32 cellular contexts compared by ENCODE assay signal in the genomic region with DNA sequence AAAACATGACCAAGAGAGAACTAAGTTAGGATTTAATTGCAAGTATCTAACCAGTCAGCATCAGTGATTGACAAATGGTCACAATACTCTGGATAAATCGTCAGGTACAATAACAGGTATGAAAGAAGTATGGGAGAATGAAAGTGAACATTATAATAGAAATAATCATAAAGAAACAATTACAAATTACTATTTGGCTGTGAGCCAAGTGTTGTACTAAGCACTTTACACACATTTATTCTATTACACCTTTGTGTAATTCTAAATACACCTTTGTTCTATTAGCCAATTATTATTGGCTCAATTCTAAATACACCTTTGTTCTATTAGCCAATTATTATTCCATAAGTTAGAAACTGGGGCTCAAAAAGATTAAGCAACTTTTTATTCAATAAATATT.
A peak's percentile ranks its signal among the peaks of the same experiment; 100 is the strongest.
DNase-seq lines count a peak whose midpoint lies in the region; ATAC-seq, FAIRE-seq and TF ChIP-seq lines count a peak whose summit lies in the region.
"Had no signal": no experiment of that assay in that cellular context is flagged by ENCODE, and none has a peak within 500 bp of the region (broad histone marks: within the 10 kb centered on the region; RNA-seq: fewer than 3 reads in every experiment).

No MANE protein-coding gene starts in this region.

- no peak for TF ChIP-seq EP300 in K562 (IDR thresholded peaks at IDR 0.05; ENCODE audit: low read length)

- POLR2A ChIA-PET in K562 (lab: Yijun Ruan, JAX): no interaction called here

- H3K4me1 ChIP-seq in K562 (replicated peaks in 1 of 2; ENCODE audit: control insufficient read depth in 2 of 2, insufficient read depth in 2 of 2, low read length in 2 of 2): no peaks in the 10 kb centered on the region
- H3K4me1 ChIP-seq: BE2C; BLaER1; BLaER1 treated with 17β-estradiol and CSF1 and Interleukin-3, amounts not matched to agents 10 nM and 100 nM; Caco-2 had no signal

- TF ChIP-seq CTCF in D721Med (IDR thresholded peaks at IDR 0.05; ENCODE audit: insufficient read depth, missing control alignments) (no peak), K562 (IDR thresholded peaks at IDR 0.05 in 2 of 3, conservative IDR thresholded peaks at IDR 0.05 in 1 of 3; ENCODE audit: insufficient read depth in 2 of 3, low read depth in 1 of 3, low read length in 3 of 3) (no peak)

- no TSS peak for BruUV-seq in K562 (replicated peaks; lab: Mats Ljungman, UMichigan)

- no peak for ATAC-seq in K562
- ATAC-seq: A549; CD8-positive, alpha-beta T cell had no signal

- no peaks in the 10 kb centered on the region for H3K79me2 ChIP-seq in K562 (ENCODE audit: control insufficient read depth, insufficient read depth, low read length)

- H3K9me1 ChIP-seq in K562 (ENCODE audit: control insufficient read depth, insufficient read depth, low read length): no peaks in the 10 kb centered on the region

- CTCF ChIA-PET in K562 (lab: Yijun Ruan, JAX; ENCODE audit: low intra/inter-chr PET ratio): no interaction called here

- no peak overlapping the region for H3K4me2 ChIP-seq in K562 (ENCODE audit: insufficient read depth, low read length)
- H3K4me2 ChIP-seq: A549; BLaER1; BLaER1 treated with 17β-estradiol and CSF1 and Interleukin-3, amounts not matched to agents 10 nM and 100 nM had no signal

- no peaks in the 10 kb centered on the region for H3K9me3 ChIP-seq in K562 (replicated peaks; ENCODE audit: control insufficient read depth, insufficient read depth, low read depth, low read length)
- H3K9me3 ChIP-seq: A549; BE2C; BLaER1; BLaER1 treated with 17β-estradiol and CSF1 and Interleukin-3, amounts not matched to agents 10 nM and 100 nM; Caco-2 had no signal

- no peaks in the 10 kb centered on the region for H4K20me1 ChIP-seq in K562 (replicated peaks; ENCODE audit: control insufficient read depth, insufficient read depth, low read length)
- H4K20me1 ChIP-seq: BLaER1; BLaER1 treated with 17β-estradiol and CSF1 and Interleukin-3, amounts not matched to agents 10 nM and 100 nM had no signal

- H3K9ac ChIP-seq in K562 (ENCODE audit: insufficient read depth in 1 of 2, low read depth in 2 of 2, low read length in 2 of 2): no peak overlapping the region
- H3K9ac ChIP-seq: BLaER1; BLaER1 treated with 17β-estradiol and CSF1 and Interleukin-3, amounts not matched to agents 10 nM and 100 nM had no signal

- in situ Hi-C loops in K562 (cut with MboI): no loop called here

- FAIRE-seq in D721Med (lab: Jason Lieb, UNC) (peak; percentile 21), TTC549 (lab: Jason Lieb, UNC) (peak; percentile 11), K562 (lab: Jason Lieb, UNC) (no peak)
- FAIRE-seq: A204.1, A549 had no signal

- TF ChIP-seq POLR2A in K562 (conservative IDR thresholded peaks at IDR 0.05): no peak

- H3K27ac ChIP-seq in K562 (ENCODE audit: extremely low read depth, low read depth, low read length): no peak overlapping the region
- H3K27ac ChIP-seq: 22Rv1; A549; BLaER1; BLaER1 treated with 17β-estradiol and CSF1 and Interleukin-3, amounts not matched to agents 10 nM and 100 nM; C4-2B had no signal

- TF ChIP-seq RAD21 in K562 (CRISPR knock-in tag; conservative IDR thresholded peaks at IDR 0.05 in 1 of 2, IDR thresholded peaks at IDR 0.05 in 1 of 2): no peak

- DNase-seq in D721Med (ENCODE audit: insufficient read length, low spot score) (no peak), K562 (ENCODE audit: extremely low read depth in 1 of 4, low spot score in 3 of 4) (no peak), NCI-H2081 (lab: John Stamatoyannopoulos, UW) (no peak), globus pallidus (ENCODE audit: low spot score) (no peak), RPMI8226 (no peak)
- DNase-seq: 8988T; ACHN; AML-193; BE2C; C1 segment of cervical spinal cord; Caco-2; Calu3; CD4-positive, alpha-beta memory T cell; CD4-positive, alpha-beta T cell; CD4-positive, CD25-positive, alpha-beta regulatory T cell; CD8-positive, alpha-beta memory T cell; CD8-positive, alpha-beta T cell; COR-L47; DMS 273 treated with DMSO at 0.1 percent for 48 hours; DMS153; DMS53; DMS79; DMS79 treated with DMSO at 0.1 percent for 48 hours; DND-41; EL had no signal

- WGBS in K562 (ENCODE audit: insufficient coverage, low coverage, missing lambda C conversion rate): 0% methylated on average over 1 of the region's 1 CpG

- intact Hi-C loops in K562 (cut with micrococcal nuclease): no loop called here

- no peak overlapping the region for H3K4me3 ChIP-seq in K562
- H3K4me3 ChIP-seq: A549; BLaER1; BLaER1 treated with 17β-estradiol and CSF1 and Interleukin-3, amounts not matched to agents 10 nM and 100 nM had no signal

- H2AFZ ChIP-seq in K562 (ENCODE audit: low read depth, low read length): no peak overlapping the region

- H3K36me3 ChIP-seq in K562 (ENCODE audit: control insufficient read depth, insufficient read depth, low read length): no peaks in the 10 kb centered on the region
- H3K36me3 ChIP-seq: BE2C; BLaER1; BLaER1 treated with 17β-estradiol and CSF1 and Interleukin-3, amounts not matched to agents 10 nM and 100 nM had no signal

- no peaks in the 10 kb centered on the region for H3K27me3 ChIP-seq in K562 (ENCODE audit: control insufficient read depth in 2 of 2, insufficient read depth in 2 of 2, low read length in 2 of 2)
- H3K27me3 ChIP-seq: BLaER1; BLaER1 treated with 17β-estradiol and CSF1 and Interleukin-3, amounts not matched to agents 10 nM and 100 nM had no signal

TF ChIP-seq in K562, 482 proteins besides CTCF, POLR2A, EP300 and RAD21:
- TF ChIP-seq STAT5B (CRISPR knock-in tag; IDR thresholded peaks at IDR 0.05): no peak
- TF ChIP-seq NFIX (CRISPR knock-in tag; IDR thresholded peaks at IDR 0.05; ENCODE audit: low read depth): peak; percentile 88
- peak; percentile 91 for TF ChIP-seq NFIC (IDR thresholded peaks at IDR 0.05)
